20 cellular contexts compared by ENCODE assay signal in the genomic region with DNA sequence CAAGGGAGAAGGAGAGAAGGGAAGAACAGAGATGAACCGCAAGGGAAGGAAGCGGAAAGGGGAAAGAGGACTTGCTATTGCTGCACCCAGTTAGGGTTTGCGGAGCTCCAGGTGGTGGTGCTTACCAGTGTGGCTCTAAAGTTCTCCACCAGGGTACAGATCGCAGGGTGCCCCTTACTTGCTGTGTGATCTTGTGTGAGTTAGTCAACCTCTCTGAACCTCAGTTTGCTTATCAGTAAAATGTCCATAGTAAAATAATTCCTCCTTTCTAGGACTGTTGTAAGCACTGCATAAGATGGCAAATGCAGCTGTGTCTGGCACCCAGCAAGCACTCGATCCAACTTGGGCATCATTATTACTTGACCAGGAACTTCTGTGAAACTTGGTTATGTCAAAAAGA.
A peak's percentile ranks its signal among the peaks of the same experiment; 100 is the strongest.
DNase-seq lines count a peak whose midpoint lies in the region; ATAC-seq and TF ChIP-seq lines count a peak whose summit lies in the region.
"Had no signal": no experiment of that assay in that cellular context is flagged by ENCODE, and none has a peak within 500 bp of the region (broad histone marks: within the 10 kb centered on the region; RNA-seq: fewer than 3 reads in every experiment).

No MANE protein-coding gene starts in this region.

- in situ Hi-C loops in mammary epithelial cell (cut with MboI; ENCODE audit: low sequenced_read_pairs in 2 of 2): no loop called here

- CTCF ChIA-PET in HEK293 (lab: Yijun Ruan, JAX) (no interaction called here), mammary epithelial cell (lab: Charles Lee; ENCODE audit: low non-redundant PET) (no interaction called here)

- H3K27ac Mint-ChIP-seq in mesothelial cell of epicardium (peak overlapping the region; percentile 52), type B pancreatic cell (peak overlapping the region; percentile 46)
- H3K27ac Mint-ChIP-seq: CD4-positive, alpha-beta T cell; GM23338 had no signal

- BruUV-seq in mammary epithelial cell (replicated peaks; lab: Mats Ljungman, UMichigan): no TSS peak

- H3K27ac ChIP-seq in HEK293 (ENCODE audit: extremely low read depth, low read depth, low read length) (no peak overlapping the region), heart right ventricle (peak overlapping the region in 6 of 10 donors; percentile 22 to 64 (median 52)), mammary epithelial cell (ENCODE audit: insufficient read depth, low read depth, low read length) (no peak overlapping the region)

- POLR2A ChIA-PET in HEK293 (lab: Yijun Ruan, JAX): no interaction called here

- H3K4me3 ChIP-seq in HEK293 (ENCODE audit: low read depth, low read length) (no peak overlapping the region), heart right ventricle (no peak overlapping the region), mammary epithelial cell (replicated peaks in 1 of 3; ENCODE audit: insufficient read depth in 1 of 3, low read depth in 2 of 3, low read length in 3 of 3) (no peak overlapping the region)
- H3K4me3 ChIP-seq: GM23338 had no signal

- H3K9me3 Mint-ChIP-seq in mesothelial cell of epicardium (no peaks in the 10 kb centered on the region), type B pancreatic cell (no peaks in the 10 kb centered on the region)
- H3K9me3 Mint-ChIP-seq: CD4-positive, alpha-beta T cell had no signal

- DNase-seq in heart right ventricle: no peak
- DNase-seq in mesothelial cell of epicardium (ENCODE audit: low spot score in 2 of 2, unreplicated experiment in 2 of 2): no peak
- DNase-seq in type B pancreatic cell (ENCODE audit: extremely low spot score, unreplicated experiment): no peak
- DNase-seq in mammary epithelial cell: no peak
- DNase-seq in putamen (ENCODE audit: low spot score): no peak
- DNase-seq in head of caudate nucleus: no peak
- DNase-seq: CD4-positive, alpha-beta T cell; COR-L47; DMS 273 treated with DMSO at 0.1 percent for 48 hours; DND-41; HCEC 1CT; Kasumi-1; NCI-H1417; NCI-H1694 treated with DMSO at 0.1 percent for 48 hours; NCI-H2081 treated with DMSO at 0.1 percent for 48 hours; NCI-H2171 treated with DMSO at 0.1 percent for 48 hours; NCI-H524 treated with DMSO at 0.1 percent for 48 hours; OCI-M1 had no signal

- no peaks in the 10 kb centered on the region for H4K20me1 ChIP-seq in mammary epithelial cell (ENCODE audit: insufficient read depth, low read length)

- no peak overlapping the region for H3K4me3 Mint-ChIP-seq in mesothelial cell of epicardium
- no peak overlapping the region for H3K4me3 Mint-ChIP-seq in type B pancreatic cell
- H3K4me3 Mint-ChIP-seq: CD4-positive, alpha-beta T cell; GM23338 had no signal

- no peaks in the 10 kb centered on the region for H3K9me3 ChIP-seq in HEK293 (ENCODE audit: control insufficient read depth, insufficient read depth, low read depth, low read length)
- no peaks in the 10 kb centered on the region for H3K9me3 ChIP-seq in heart right ventricle
- no peaks in the 10 kb centered on the region for H3K9me3 ChIP-seq in mammary epithelial cell (replicated peaks; ENCODE audit: insufficient read depth, low read length)

- peak in 1 of 8 donors; percentile 13 for ATAC-seq in heart right ventricle
- ATAC-seq: GM23338 had no signal

- intact Hi-C loops in heart right ventricle (cut with DNase I) (loop anchor here in 1 of 10 donors (10.0 kb wide), 1 partner anchor 121 kb away; no protein-coding TSS in a partner anchor), mammary epithelial cell (cut with micrococcal nuclease) (no loop called here), head of caudate nucleus (cut with DNase I) (no loop called here)

- H2AFZ ChIP-seq in mammary epithelial cell (ENCODE audit: low read depth, low read length): no peak overlapping the region
- H2AFZ ChIP-seq: GM23338 had no signal

- H3K4me1 Mint-ChIP-seq in mesothelial cell of epicardium (peaks cover 30% of the 10 kb centered on the region), type B pancreatic cell (ENCODE audit: unreplicated experiment) (peaks cover 28% of the 10 kb centered on the region)

- no peaks in the 10 kb centered on the region for H3K79me2 ChIP-seq in mammary epithelial cell (ENCODE audit: insufficient read depth, low read length)

- H3K27me3 ChIP-seq in heart right ventricle (no peaks in the 10 kb centered on the region), mammary epithelial cell (ENCODE audit: insufficient read depth, low read length) (no peaks in the 10 kb centered on the region)

- 92 to 94% methylated on average over 5 of the region's 5 CpGs for WGBS in heart right ventricle, 2 donors
- WGBS in mammary epithelial cell (ENCODE audit: low coverage, missing lambda C conversion rate): 89% methylated on average over 5 of the region's 5 CpGs

- H3K4me1 ChIP-seq in HEK293 (ENCODE audit: control insufficient read depth, insufficient read depth, low read length): 0 out of 2 replicates have a peak, but pooled peaks cover 2% of the 10 kb centered on the region
- peaks cover 9 to 17% (median 12%) of the 10 kb centered on the region in 9 donors for H3K4me1 ChIP-seq in heart right ventricle
- H3K4me1 ChIP-seq in mammary epithelial cell (ENCODE audit: insufficient read depth, low read length): peaks cover 16% of the 10 kb centered on the region

- H3K9ac ChIP-seq in mammary epithelial cell (ENCODE audit: insufficient read depth, low read length): no peak overlapping the region

- dilution Hi-C loops in mammary epithelial cell (cut with HindIII; ENCODE audit: low sequenced_read_pairs): no loop called here

- TF ChIP-seq CTCF in HEK293 (tag by site-specific recombination; IDR thresholded peaks at IDR 0.05) (no peak), heart right ventricle (IDR thresholded peaks at IDR 0.05) (no peak), mesothelial cell of epicardium (IDR thresholded peaks at IDR 0.05; ENCODE audit: unreplicated experiment) (no peak), type B pancreatic cell (conservative IDR thresholded peaks at IDR 0.05) (no peak), mammary epithelial cell (conservative IDR thresholded peaks at IDR 0.05 in 1 of 2, IDR thresholded peaks at IDR 0.05 in 1 of 2; ENCODE audit: extremely low read depth in 1 of 2, insufficient read depth in 1 of 2, low read depth in 1 of 2, low read length in 2 of 2) (no peak)

- no peak overlapping the region for H3K4me2 ChIP-seq in mammary epithelial cell (ENCODE audit: insufficient read depth, low read depth, low read length)
- H3K4me2 ChIP-seq: GM23338 had no signal

- no peaks in the 10 kb centered on the region for H3K36me3 Mint-ChIP-seq in mesothelial cell of epicardium
- H3K36me3 Mint-ChIP-seq in type B pancreatic cell: no peaks in the 10 kb centered on the region

- H3K27me3 Mint-ChIP-seq in mesothelial cell of epicardium (ENCODE audit: low read depth): peaks cover 53% of the 10 kb centered on the region
- H3K27me3 Mint-ChIP-seq in type B pancreatic cell: peaks cover 55% of the 10 kb centered on the region

- H3K36me3 ChIP-seq in HEK293 (ENCODE audit: control insufficient read depth in 2 of 2, insufficient read depth in 1 of 2, low read length in 2 of 2) (no peaks in the 10 kb centered on the region), heart right ventricle (no peaks in the 10 kb centered on the region), mammary epithelial cell (ENCODE audit: insufficient read depth, low read length) (no peaks in the 10 kb centered on the region)

TF ChIP-seq in HEK293, 187 proteins besides CTCF, POLR2A, EP300 and RAD21:
- 0 out of 2 replicates have a peak, but pooled peaks have one; percentile 18 for TF ChIP-seq ZNF768 (tag by site-specific recombination; IDR thresholded peaks at IDR 0.05)
- no peak for TF ChIP-seq ZNF175 (tag by site-specific recombination; IDR thresholded peaks at IDR 0.05)

Comparison
In these comparisons a context has a peak if more than half of its experiments do, and no peak if none do; other contexts are left out.
1. H3K27ac ChIP-seq: peak in heart right ventricle (6 of 10); none in HEK293 (single experiment) and mammary epithelial cell (single experiment).